In genomic region chr4:6693274-6694176, GRCh38 we compare ENCODE assay signal across 12 cellular contexts. TPM values are rescaled to one million over a fixed set of nuclear protein-coding genes. Genes with fewer than 3 reads are reported as not detected.
DNase-seq lines count a peak whose midpoint lies in the region; ATAC-seq and TF ChIP-seq lines count a peak whose summit lies in the region.
"Had no signal": no experiment of that assay in that cellular context is flagged by ENCODE, and none has a peak within 500 bp of the region (broad histone marks: within the 10 kb centered on the region; RNA-seq: fewer than 3 reads in every experiment).

Gene S100P, plus strand, starts transcription at chr4:6693878. Its CDS starts 55 bp downstream, at chr4:6693933.

- no peak within 1 kb of the TSS for H3K9ac ChIP-seq in liver (ENCODE audit: low read depth in 1 of 2, low read length in 2 of 2)

- no peaks in the 10 kb centered on the region for H3K36me3 ChIP-seq in liver (ENCODE audit: control insufficient read depth in 4 of 4, insufficient read depth in 3 of 4, low read depth in 1 of 4, low read length in 3 of 4)

- peaks cover 88% of the 10 kb centered on the region for H3K4me1 Mint-ChIP-seq in activated naive CD4-positive, alpha-beta T cell treated with anti-CD3 and anti-CD28 coated beads, Interleukin-2, amount 50 U/mL, for 24 hours
- H3K4me1 Mint-ChIP-seq in activated CD8-positive, alpha-beta T cell treated with anti-CD3 and anti-CD28 coated beads for 36 hours (ENCODE audit: low read depth) = peaks cover 83% of the 10 kb centered on the region
- H3K4me1 Mint-ChIP-seq in type B pancreatic cell (ENCODE audit: unreplicated experiment) = peaks cover 36% of the 10 kb centered on the region

- H3K9me3 Mint-ChIP-seq in activated naive CD4-positive, alpha-beta T cell treated with anti-CD3 and anti-CD28 coated beads, Interleukin-2, amount 50 U/mL, for 24 hours = no peaks in the 10 kb centered on the region
- H3K9me3 Mint-ChIP-seq in activated CD8-positive, alpha-beta T cell treated with anti-CD3 and anti-CD28 coated beads for 36 hours = no peaks in the 10 kb centered on the region
- no peaks in the 10 kb centered on the region for H3K9me3 Mint-ChIP-seq in type B pancreatic cell

- ATAC-seq in activated CD8-positive, alpha-beta T cell treated with anti-CD3 and anti-CD28 coated beads for 36 hours = no peak
- no peak for ATAC-seq in foreskin keratinocyte
- ATAC-seq: left ventricle myocardium superior had no signal

- POLR2A ChIA-PET in activated CD8-positive, alpha-beta T cell treated with anti-CD3 and anti-CD28 coated beads for 36 hours (lab: Charles Lee) = interaction anchor here (0.8 to 6.9 kb wide), 7 partner anchors 15 to 91 kb away, joined by 3 to 74 read pairs (median 8); partner anchors contain the start of genes BLOC1S4, MRFAP1 and MRFAP1L1

- H3K27ac ChIP-seq in liver (ENCODE audit: low read depth in 1 of 2, low read length in 2 of 2) = peak within 1 kb of the TSS; percentile 43 to 50
- no peak within 1 kb of the TSS for H3K27ac ChIP-seq in foreskin keratinocyte

- intact Hi-C loops in activated CD8-positive, alpha-beta T cell treated with anti-CD3 and anti-CD28 coated beads for 36 hours (cut with micrococcal nuclease) = no loop called here

- no peak within 1 kb of the TSS for H3K4me3 ChIP-seq in liver (ENCODE audit: low read depth in 1 of 3, low read length in 3 of 3)

- DNase-seq in activated naive CD4-positive, alpha-beta T cell treated with Interleukin-2 at 50 U/mL for 16 hours = no peak
- DNase-seq in activated CD8-positive, alpha-beta T cell treated with anti-CD3 and anti-CD28 coated beads for 36 hours = no peak
- DNase-seq in type B pancreatic cell (ENCODE audit: extremely low spot score, unreplicated experiment) (no peak), DMS79 treated with DMSO at 0.1 percent for 48 hours (lab: John Stamatoyannopoulos, UW) (no peak), foreskin keratinocyte (no peak), NCI-H2171 (lab: John Stamatoyannopoulos, UW) (no peak)
- DNase-seq: activated CD8-positive, alpha-beta memory T cell treated with anti-CD3 and anti-CD28 coated beads, Interleukin-2, amount 50 U/mL, for 48 hours; C1 segment of cervical spinal cord; effector CD8-positive, alpha-beta T cell; left ventricle myocardium superior had no signal

- H3K27ac Mint-ChIP-seq in activated naive CD4-positive, alpha-beta T cell treated with anti-CD3 and anti-CD28 coated beads, Interleukin-2, amount 50 U/mL, for 24 hours = peak within 1 kb of the TSS; percentile 90
- H3K27ac Mint-ChIP-seq in activated CD8-positive, alpha-beta T cell treated with anti-CD3 and anti-CD28 coated beads for 36 hours = peak within 1 kb of the TSS; percentile 92
- peak within 1 kb of the TSS; percentile 99 for H3K27ac Mint-ChIP-seq in type B pancreatic cell

- no peak for TF ChIP-seq CTCF in activated CD8-positive, alpha-beta T cell treated with anti-CD3 and anti-CD28 coated beads for 36 hours (IDR thresholded peaks at IDR 0.05)
- TF ChIP-seq CTCF in liver (IDR thresholded peaks at IDR 0.05; ENCODE audit: low read depth, low read length, missing input control) (no peak), type B pancreatic cell (conservative IDR thresholded peaks at IDR 0.05) (no peak), foreskin keratinocyte (conservative IDR thresholded peaks at IDR 0.05) (no peak)

- CTCF ChIA-PET in activated CD8-positive, alpha-beta T cell treated with anti-CD3 and anti-CD28 coated beads for 36 hours (lab: Charles Lee) = interaction anchor here (0.9 to 2.9 kb wide), 8 partner anchors 8 to 20 kb away, joined by 3 to 8 read pairs (median 5); partner anchors contain the start of gene MRFAP1L1

- 87% methylated on average over 28 of the region's 28 CpGs for WGBS in liver

- H3K36me3 Mint-ChIP-seq in activated naive CD4-positive, alpha-beta T cell treated with anti-CD3 and anti-CD28 coated beads, Interleukin-2, amount 50 U/mL, for 24 hours = no peaks in the 10 kb centered on the region
- H3K36me3 Mint-ChIP-seq in activated CD8-positive, alpha-beta T cell treated with anti-CD3 and anti-CD28 coated beads for 36 hours (ENCODE audit: low read depth) = no peaks in the 10 kb centered on the region
- peaks cover 4% of the 10 kb centered on the region for H3K36me3 Mint-ChIP-seq in type B pancreatic cell

- H3K4me1 ChIP-seq in liver (ENCODE audit: control insufficient read depth in 4 of 4, insufficient read depth in 4 of 4, low read length in 3 of 4) (peaks cover 14 to 34% (median 26%) of the 10 kb centered on the region in 4 donors), foreskin keratinocyte (peaks cover 17% of the 10 kb centered on the region)

- H3K9me3 ChIP-seq in liver (ENCODE audit: control insufficient read depth in 4 of 4, low read length in 3 of 4) = no peaks in the 10 kb centered on the region

- TF ChIP-seq RAD21 in liver (IDR thresholded peaks at IDR 0.05) = no peak

- H3K27me3 Mint-ChIP-seq in activated naive CD4-positive, alpha-beta T cell treated with anti-CD3 and anti-CD28 coated beads, Interleukin-2, amount 50 U/mL, for 24 hours = no peaks in the 10 kb centered on the region
- no peaks in the 10 kb centered on the region for H3K27me3 Mint-ChIP-seq in activated CD8-positive, alpha-beta T cell treated with anti-CD3 and anti-CD28 coated beads for 36 hours
- H3K27me3 Mint-ChIP-seq in type B pancreatic cell = no peaks in the 10 kb centered on the region

- H3K4me3 Mint-ChIP-seq in activated naive CD4-positive, alpha-beta T cell treated with anti-CD3 and anti-CD28 coated beads, Interleukin-2, amount 50 U/mL, for 24 hours = peak within 1 kb of the TSS; percentile 59
- peak within 1 kb of the TSS; percentile 65 for H3K4me3 Mint-ChIP-seq in activated CD8-positive, alpha-beta T cell treated with anti-CD3 and anti-CD28 coated beads for 36 hours
- H3K4me3 Mint-ChIP-seq in type B pancreatic cell = peak within 1 kb of the TSS; percentile 70

- H3K27me3 ChIP-seq in liver (ENCODE audit: control insufficient read depth in 4 of 4, insufficient read depth in 4 of 4, low read length in 3 of 4) (no peaks in the 10 kb centered on the region), foreskin keratinocyte (no peaks in the 10 kb centered on the region)

TF ChIP-seq in liver, 16 proteins besides CTCF, POLR2A, EP300 and RAD21:
- TF ChIP-seq REST (IDR thresholded peaks at IDR 0.05) (no peak), SP1 (IDR thresholded peaks at IDR 0.05) (no peak), YY1 (IDR thresholded peaks at IDR 0.05) (no peak), ZBTB33 (IDR thresholded peaks at IDR 0.05) (no peak), RXRA (IDR thresholded peaks at IDR 0.05) (no peak), TAF1 (conservative IDR thresholded peaks at IDR 0.05) (no peak)

RNA-seq across cellular contexts. Expression of gene S100P, which starts in this region (rescaled TPM):
- total RNA-seq in activated CD8-positive, alpha-beta T cell treated with anti-CD3 and anti-CD28 coated beads for 36 hours = 1 to 10 TPM; 3.4 to 4.3 TPM
- 1 to 10 TPM in 1 of 2 donors, under 1 TPM in 1; 0.42 to 3.1 TPM for total RNA-seq in liver
- 1 to 10 TPM; 1.7 to 2.9 TPM for polyA plus RNA-seq in liver
- 58.9 and 80.8 TPM in 2 replicates for total RNA-seq in type B pancreatic cell (ENCODE audit: low replicate concordance)
- 1.1 TPM in 1 of 2 replicates, not detected in the other for total RNA-seq in foreskin keratinocyte
- polyA plus RNA-seq in foreskin keratinocyte = 0.27 TPM in 1 of 2 replicates, not detected in the other

Comparison
In these comparisons a context has a peak if more than half of its experiments do, and no peak if none do; other contexts are left out.
1. RNA of gene S100P (total RNA-seq): 58.9 to 80.8 TPM in type B pancreatic cell; 3.4 to 4.3 TPM in activated CD8-positive, alpha-beta T cell treated with anti-CD3 and anti-CD28 coated beads for 36 hours, 0.42 to 3.1 TPM in liver and 1.1 TPM in foreskin keratinocyte; every median in the first group is over 10 times any median in the second.
2. Peak in every context shown above with its lines, with median percentiles within 50 percentile points of each other: H3K27ac Mint-ChIP-seq and H3K4me3 Mint-ChIP-seq.